Comparison of ENCODE assay signal across 8 cellular contexts in the genomic region with DNA sequence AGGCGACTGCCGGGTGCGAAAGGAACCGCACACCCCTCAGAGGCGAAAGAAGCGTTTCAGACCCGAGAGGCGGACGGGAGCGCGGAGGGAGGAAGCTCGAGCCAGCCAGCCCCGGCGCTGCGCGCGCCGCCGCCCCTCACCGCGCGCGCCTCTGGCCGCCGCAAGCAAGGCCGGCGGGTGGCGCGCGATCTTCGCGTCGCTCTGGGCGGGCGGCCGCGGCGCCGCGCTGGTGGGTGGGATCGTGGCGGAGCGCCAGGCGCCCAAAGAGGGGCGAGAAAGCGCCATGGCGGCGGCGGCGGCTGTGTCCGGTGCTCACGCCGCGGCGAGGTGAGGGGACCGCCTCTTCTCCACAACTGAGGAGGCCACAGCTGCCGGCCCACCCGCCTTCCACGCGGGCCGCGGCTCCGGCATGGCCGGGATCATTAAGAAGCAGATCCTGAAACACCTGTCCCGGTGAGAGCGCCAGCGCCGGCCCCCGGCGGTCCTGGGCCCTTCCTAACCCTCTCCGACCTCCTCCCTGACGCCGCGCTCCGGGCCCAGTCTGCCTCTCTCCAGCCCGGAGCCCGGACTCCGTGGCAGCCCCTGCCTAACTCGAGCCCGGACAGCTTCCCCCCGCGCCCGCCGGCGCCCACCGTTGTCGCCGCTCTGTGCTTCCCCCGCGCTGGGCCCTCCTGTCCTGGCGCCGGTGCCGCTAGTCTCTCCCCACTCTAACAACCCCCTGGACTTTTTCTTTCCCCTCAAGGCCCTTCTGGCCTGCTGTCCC. TPM values are rescaled to one million over a fixed set of nuclear protein-coding genes. Genes with fewer than 3 reads are reported as not detected.
DNase-seq lines count a peak whose midpoint lies in the region; ATAC-seq, FAIRE-seq and TF ChIP-seq lines count a peak whose summit lies in the region.

A gene with protein sequence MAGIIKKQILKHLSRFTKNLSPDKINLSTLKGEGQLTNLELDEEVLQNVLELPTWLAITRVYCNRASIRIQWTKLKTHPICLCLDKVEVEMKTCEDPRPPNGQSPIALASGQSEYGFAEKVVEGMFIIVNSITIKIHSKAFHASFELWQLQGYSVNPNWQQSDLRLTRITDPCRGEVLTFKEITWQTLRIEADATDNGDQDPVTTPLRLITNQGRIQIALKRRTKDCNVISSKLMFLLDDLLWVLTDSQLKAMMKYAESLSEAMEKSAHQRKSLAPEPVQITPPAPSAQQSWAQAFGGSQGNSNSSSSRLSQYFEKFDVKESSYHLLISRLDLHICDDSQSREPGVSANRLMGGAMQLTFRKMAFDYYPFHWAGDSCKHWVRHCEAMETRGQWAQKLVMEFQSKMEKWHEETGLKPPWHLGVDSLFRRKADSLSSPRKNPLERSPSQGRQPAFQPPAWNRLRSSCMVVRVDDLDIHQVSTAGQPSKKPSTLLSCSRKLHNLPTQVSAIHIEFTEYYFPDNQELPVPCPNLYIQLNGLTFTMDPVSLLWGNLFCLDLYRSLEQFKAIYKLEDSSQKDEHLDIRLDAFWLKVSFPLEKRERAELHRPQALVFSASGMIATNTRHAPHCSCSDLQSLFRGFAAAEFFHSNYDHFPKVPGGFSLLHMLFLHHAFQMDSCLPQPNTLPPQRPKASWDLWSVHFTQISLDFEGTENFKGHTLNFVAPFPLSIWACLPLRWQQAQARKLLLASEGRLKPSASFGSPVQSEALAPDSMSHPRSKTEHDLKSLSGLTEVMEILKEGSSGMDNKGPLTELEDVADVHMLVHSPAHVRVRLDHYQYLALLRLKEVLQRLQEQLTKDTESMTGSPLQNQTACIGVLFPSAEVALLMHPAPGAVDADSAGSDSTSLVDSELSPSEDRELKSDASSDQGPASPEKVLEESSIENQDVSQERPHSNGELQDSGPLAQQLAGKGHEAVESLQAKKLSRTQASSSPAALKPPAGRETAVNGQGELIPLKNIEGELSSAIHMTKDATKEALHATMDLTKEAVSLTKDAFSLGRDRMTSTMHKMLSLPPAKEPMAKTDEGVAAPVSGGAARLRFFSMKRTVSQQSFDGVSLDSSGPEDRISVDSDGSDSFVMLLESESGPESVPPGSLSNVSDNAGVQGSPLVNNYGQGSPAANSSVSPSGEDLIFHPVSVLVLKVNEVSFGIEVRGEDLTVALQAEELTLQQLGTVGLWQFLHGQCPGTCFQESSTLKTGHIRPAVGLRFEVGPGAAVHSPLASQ (N-terminal part only) (plus strand): TSS at position 242 of the 763 bp plus-strand sequence. CDS start 168 bp downstream, at position 410.

- H3K4me3 Mint-ChIP-seq in chondrocyte (ENCODE audit: unreplicated experiment), result peak within 1 kb of the TSS; percentile 96

- DNase-seq in A549 (ENCODE audit: low read depth in 1 of 2, low spot score in 1 of 2) (peak; percentile 61 to 69), NCI-H2227 treated with DMSO at 0.1 percent for 48 hours (lab: John Stamatoyannopoulos, UW) (peak; percentile 69), chondrocyte (ENCODE audit: low spot score) (peak; percentile 94)
- DNase-seq in activated CD4-positive, CD25-positive, alpha-beta regulatory T cell treated with anti-CD3 and anti-CD28 coated beads, Interleukin-2, amount 50 U/mL, for 72 hours, result peak; percentile 76
- peak; percentile 64 to 71 for DNase-seq in stimulated activated CD4-positive, alpha-beta T cell treated with anti-CD3 and anti-CD28 coated beads, Interleukin-1b, Interleukin-23, amount 100 ng/mL, for 4 hours (ENCODE audit: low read depth in 2 of 2)

- H3K4me2 ChIP-seq in A549, result peak within 1 kb of the TSS; percentile 90

- H3K9me3 Mint-ChIP-seq in chondrocyte (ENCODE audit: low read depth), result no peaks in the 10 kb centered on the region

- TF ChIP-seq CTCF in A549 (IDR thresholded peaks at IDR 0.05) (no peak), chondrocyte (IDR thresholded peaks at IDR 0.05) (peak; percentile 9)

- CTCF ChIA-PET in A549 (lab: Yijun Ruan, JAX), result interaction anchor here (0.5 to 2.4 kb wide), 16 partner anchors 9 to 628 kb away, joined by 3 to 7 read pairs (median 4); a partner anchor contains a TSS

- H3K9me3 ChIP-seq in A549, result no peaks in the 10 kb centered on the region

- H3K4me3 ChIP-seq in A549, result peak within 1 kb of the TSS; percentile 96

- no peak for TF ChIP-seq EP300 in A549 (IDR thresholded peaks at IDR 0.05)

- peaks cover 20% of the 10 kb centered on the region for H3K4me1 ChIP-seq in A549

- WGBS in A549 (ENCODE audit: missing lambda C conversion rate), result under 1% methylated on average over 25 of the region's 93 CpGs

- TF ChIP-seq RAD21 in A549 (conservative IDR thresholded peaks at IDR 0.05 in 1 of 2, IDR thresholded peaks at IDR 0.05 in 1 of 2), result no peak; a peak in 1 of 5 replicates

- peak; percentile 88 to 89 for ATAC-seq in A549
- peak; percentile 66 for ATAC-seq in HG03097 (IDR thresholded peaks at IDR 0.05; ENCODE audit: low FRiP score, unreplicated experiment)

- peak within 1 kb of the TSS; percentile 98 for H3K27ac Mint-ChIP-seq in chondrocyte (ENCODE audit: unreplicated experiment)

- H3K36me3 Mint-ChIP-seq in chondrocyte (ENCODE audit: low read depth), result no peaks in the 10 kb centered on the region

- H3K27me3 ChIP-seq in layer of hippocampus (ENCODE audit: control insufficient read depth, insufficient read depth, low read length), result no peaks in the 10 kb centered on the region

- peak; percentile 42; the same call in 1 of the 2 replicates for TF ChIP-seq POLR2A in A549 (IDR thresholded peaks at IDR 0.05; ENCODE audit: low read length)
- peak; percentile 57 for TF ChIP-seq POLR2A in GM18526 (IDR thresholded peaks at IDR 0.05; ENCODE audit: extremely low read depth, insufficient read length)

- H3K4me1 Mint-ChIP-seq in chondrocyte (ENCODE audit: low read depth), result peaks cover 32% of the 10 kb centered on the region

- POLR2A ChIA-PET in A549 (lab: Yijun Ruan, JAX), result interaction anchor here (0.6 to 1.3 kb wide), 5 partner anchors 25 to 366 kb away, joined by 3 to 10 read pairs (median 3); a partner anchor contains a TSS

- FAIRE-seq in A549 (lab: Jason Lieb, UNC), result no peak

- H3K27ac ChIP-seq in A549 (peak within 1 kb of the TSS; percentile 93 to 99), layer of hippocampus (ENCODE audit: low read depth, low read length) (peak within 1 kb of the TSS; percentile 85)

- H3K27me3 Mint-ChIP-seq in chondrocyte (ENCODE audit: low read depth), result no peaks in the 10 kb centered on the region

TF ChIP-seq in A549, 52 proteins besides CTCF, POLR2A, EP300 and RAD21:
- TF ChIP-seq PHF8 (IDR thresholded peaks at IDR 0.05; ENCODE audit: borderline replicate concordance, low read depth), result peak; percentile 52; the same call in 1 of the 2 replicates
- TF ChIP-seq, protein P1, sequence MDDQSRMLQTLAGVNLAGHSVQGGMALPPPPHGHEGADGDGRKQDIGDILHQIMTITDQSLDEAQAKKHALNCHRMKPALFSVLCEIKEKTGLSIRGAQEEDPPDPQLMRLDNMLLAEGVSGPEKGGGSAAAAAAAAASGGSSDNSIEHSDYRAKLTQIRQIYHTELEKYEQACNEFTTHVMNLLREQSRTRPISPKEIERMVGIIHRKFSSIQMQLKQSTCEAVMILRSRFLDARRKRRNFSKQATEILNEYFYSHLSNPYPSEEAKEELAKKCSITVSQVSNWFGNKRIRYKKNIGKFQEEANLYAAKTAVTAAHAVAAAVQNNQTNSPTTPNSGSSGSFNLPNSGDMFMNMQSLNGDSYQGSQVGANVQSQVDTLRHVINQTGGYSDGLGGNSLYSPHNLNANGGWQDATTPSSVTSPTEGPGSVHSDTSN (IDR thresholded peaks at IDR 0.05), result no peak
- no peak for TF ChIP-seq RNF2 (IDR thresholded peaks at IDR 0.05; ENCODE audit: borderline replicate concordance, low read depth)
- TF ChIP-seq ZSCAN20 (CRISPR knock-in tag; IDR thresholded peaks at IDR 0.05), result no peak
- TF ChIP-seq, protein P2, sequence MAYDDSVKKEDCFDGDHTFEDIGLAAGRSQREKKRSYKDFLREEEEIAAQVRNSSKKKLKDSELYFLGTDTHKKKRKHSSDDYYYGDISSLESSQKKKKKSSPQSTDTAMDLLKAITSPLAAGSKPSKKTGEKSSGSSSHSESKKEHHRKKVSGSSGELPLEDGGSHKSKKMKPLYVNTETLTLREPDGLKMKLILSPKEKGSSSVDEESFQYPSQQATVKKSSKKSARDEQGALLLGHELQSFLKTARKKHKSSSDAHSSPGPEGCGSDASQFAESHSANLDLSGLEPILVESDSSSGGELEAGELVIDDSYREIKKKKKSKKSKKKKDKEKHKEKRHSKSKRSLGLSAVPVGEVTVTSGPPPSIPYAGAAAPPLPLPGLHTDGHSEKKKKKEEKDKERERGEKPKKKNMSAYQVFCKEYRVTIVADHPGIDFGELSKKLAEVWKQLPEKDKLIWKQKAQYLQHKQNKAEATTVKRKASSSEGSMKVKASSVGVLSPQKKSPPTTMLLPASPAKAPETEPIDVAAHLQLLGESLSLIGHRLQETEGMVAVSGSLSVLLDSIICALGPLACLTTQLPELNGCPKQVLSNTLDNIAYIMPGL (CRISPR knock-in tag; IDR thresholded peaks at IDR 0.05; ENCODE audit: borderline replicate concordance), result peak; percentile 27; the same call in 1 of the 2 replicates

RNA-seq across cellular contexts. Expression of the gene that starts here (rescaled TPM):
- 15.0 and 15.7 TPM in 2 replicates for polyA plus RNA-seq in A549 (2011; rRNA removed)
- polyA plus RNA-seq in A549 (2012; cell fraction: cytosol; rRNA removed), result 3.2 and 4.4 TPM in 2 replicates
- 3.2 and 3.4 TPM in 2 replicates for polyA plus RNA-seq in A549 (2012; cell fraction: nucleus; rRNA removed)
- 4.2 to 4.9 TPM (median 4.3 TPM) in 3 replicates for polyA plus RNA-seq in A549 (2017; fragmentation: RNase III; extraction: RNeasy Plus Mini Kit Qiagen cat#74134 plus additional on column Dnase treatment)
- polyA minus RNA-seq in A549 (2011; rRNA and poly(A)+ RNA removed), result 35.8 and 38.5 TPM in 2 replicates
- 9.8 to 20.8 TPM (median 20.1 TPM) in 3 replicates for total RNA-seq in chondrocyte

Comparison
In these comparisons a context has a peak if more than half of its experiments do, and no peak if none do; other contexts are left out.
1. Peak in every context shown above with its lines: DNase-seq, ATAC-seq, H3K4me3 ChIP-seq and H3K27ac ChIP-seq.